Comparison of ENCODE assay signal across 10 cellular contexts in genomic region chr1:236774926-236775325, GRCh38. TPM values are rescaled to one million over a fixed set of nuclear protein-coding genes. Genes with fewer than 3 reads are reported as not detected.
A peak's percentile ranks its signal among the peaks of the same experiment; 100 is the strongest.
DNase-seq lines count a peak whose midpoint lies in the region; TF ChIP-seq lines count a peak whose summit lies in the region.
"Had no signal": no experiment of that assay in that cellular context is flagged by ENCODE, and none has a peak within 500 bp of the region (broad histone marks: within the 10 kb centered on the region; RNA-seq: fewer than 3 reads in every experiment).

No MANE protein-coding gene starts in this region.

- no peaks in the 10 kb centered on the region for H3K4me1 Mint-ChIP-seq in HFFc6 (ENCODE audit: low read depth)

- H3K4me3 ChIP-seq in AG10803 (ENCODE audit: low read length), result no peak overlapping the region

- H3K4me3 Mint-ChIP-seq in HFFc6, result no peak overlapping the region
- H3K4me3 Mint-ChIP-seq: activated naive CD4-positive, alpha-beta T cell treated with anti-CD3 and anti-CD28 coated beads for 36 hours had no signal

- H3K9me3 Mint-ChIP-seq in HFFc6, result peaks cover 15% of the 10 kb centered on the region

- TF ChIP-seq CTCF in AG10803 (conservative IDR thresholded peaks at IDR 0.05; ENCODE audit: low read length) (peak; percentile 48), HFFc6 (IDR thresholded peaks at IDR 0.05) (peak; percentile 55)

- H3K27ac Mint-ChIP-seq in HFFc6, result no peak overlapping the region
- H3K27ac Mint-ChIP-seq: activated naive CD4-positive, alpha-beta T cell treated with anti-CD3 and anti-CD28 coated beads for 36 hours had no signal

- peaks cover 7% of the 10 kb centered on the region for H3K27me3 Mint-ChIP-seq in HFFc6 (ENCODE audit: insufficient read depth)

- H3K36me3 Mint-ChIP-seq in HFFc6 (ENCODE audit: low read depth), result no peaks in the 10 kb centered on the region

- peak; percentile 20 for DNase-seq in AG10803 (ENCODE audit: low read depth)
- DNase-seq in HFFc6, result no peak
- DNase-seq in astrocyte of the hippocampus (ENCODE audit: low read depth, low spot score), result peak; percentile 33
- peak; percentile 40 for DNase-seq in kidney glomerular epithelial cell (lab: John Stamatoyannopoulos, UW)
- no peak for DNase-seq in dedifferentiated amniotic fluid mesenchymal stem cell (ENCODE audit: extremely low spot score)
- DNase-seq in activated effector memory CD4-positive, alpha-beta T cell treated with anti-CD3 and anti-CD28 coated beads, Interleukin-2, amount 50 U/mL, for 16 hours, result no peak
- DNase-seq in stimulated activated CD4-positive, alpha-beta T cell treated with anti-CD3 and anti-CD28 coated beads, Interleukin-4, amount 100 ng/mL, for 4 hours, result no peak
- DNase-seq in activated naive CD4-positive, alpha-beta T cell (lab: John Stamatoyannopoulos, UW), result no peak
- DNase-seq: activated naive CD4-positive, alpha-beta T cell treated with anti-CD3 and anti-CD28 coated beads for 36 hours; islet precursor cell had no signal

RNA-seq across cellular contexts. Expression of gene MTR, which starts 20.2 kb away (rescaled TPM):
- total RNA-seq in HFFc6 (2021; fragmentation: NEBNext Ultra II Directional; extraction: Animal tissue kit (Norgen Biotek cat#: 25700)), result 10 to 100 TPM; 34.0 to 39.2 (median 36.0) TPM

Comparison
In these comparisons a context has a peak if more than half of its experiments do, and no peak if none do; other contexts are left out.
1. DNase-seq: peak in AG10803 (single experiment), astrocyte of the hippocampus (single experiment) and kidney glomerular epithelial cell (single experiment); none in HFFc6 (single experiment), dedifferentiated amniotic fluid mesenchymal stem cell (single experiment), activated effector memory CD4-positive, alpha-beta T cell treated with anti-CD3 and anti-CD28 coated beads, Interleukin-2, amount 50 U/mL, for 16 hours (single experiment), stimulated activated CD4-positive, alpha-beta T cell treated with anti-CD3 and anti-CD28 coated beads, Interleukin-4, amount 100 ng/mL, for 4 hours (0 of 2) and activated naive CD4-positive, alpha-beta T cell (0 of 4).